Comparison of ENCODE assay signal across 11 cellular contexts in genomic region chr13:29743229-29743786, GRCh38.
DNase-seq lines count a peak whose midpoint lies in the region; FAIRE-seq and TF ChIP-seq lines count a peak whose summit lies in the region.
"Had no signal": no experiment of that assay in that cellular context is flagged by ENCODE, and none has a peak within 500 bp of the region (broad histone marks: within the 10 kb centered on the region; RNA-seq: fewer than 3 reads in every experiment).

No MANE protein-coding gene starts in this region.

- H3K27me3 ChIP-seq in GM23248 (replicated peaks; ENCODE audit: insufficient read depth) (no peaks in the 10 kb centered on the region), subcutaneous abdominal adipose tissue (ENCODE audit: control insufficient read depth in 5 of 5, insufficient read depth in 4 of 5, low read length in 5 of 5) (peaks cover 0 to 2% (median 0%) of the 10 kb centered on the region in 5 donors)

- intact Hi-C loops in kidney (cut with DNase I), result no loop called here
- intact Hi-C loops in posterior cingulate gyrus (cut with DNase I), result no loop called here

- peaks cover 5% of the 10 kb centered on the region for H3K27me3 Mint-ChIP-seq in brain
- peaks cover 11% of the 10 kb centered on the region for H3K27me3 Mint-ChIP-seq in T-helper 2 cell treated with Interferon-gamma antibody and Interleukin-4, amounts not matched to agents 5 μg/mL and 100 μg/mL, for 36 hours (ENCODE audit: low read depth)

- no peaks in the 10 kb centered on the region for H3K9me3 ChIP-seq in GM23248 (ENCODE audit: low read depth)
- no peaks in the 10 kb centered on the region for H3K9me3 ChIP-seq in kidney (ENCODE audit: control insufficient read depth in 1 of 2, low read length in 2 of 2)
- no peaks in the 10 kb centered on the region for H3K9me3 ChIP-seq in subcutaneous abdominal adipose tissue (ENCODE audit: control insufficient read depth in 5 of 5, low read length in 5 of 5)

- TF ChIP-seq CTCF in brain (conservative IDR thresholded peaks at IDR 0.05), result no peak
- TF ChIP-seq CTCF in kidney (IDR thresholded peaks at IDR 0.05; ENCODE audit: borderline replicate concordance, extremely low read depth, insufficient read depth), result no peak

- H3K4me1 ChIP-seq in GM23248 (ENCODE audit: insufficient read depth) (peaks cover 18% of the 10 kb centered on the region), kidney (ENCODE audit: control insufficient read depth in 1 of 2, insufficient read depth in 1 of 2, low read depth in 1 of 2, low read length in 2 of 2) (peaks cover 0 to 6% of the 10 kb centered on the region in 2 donors), subcutaneous abdominal adipose tissue (ENCODE audit: control insufficient read depth in 5 of 5, insufficient read depth in 5 of 5, low read length in 5 of 5) (peaks cover 0 to 12% (median 6%) of the 10 kb centered on the region in 5 donors)

- no peaks in the 10 kb centered on the region for H3K36me3 Mint-ChIP-seq in brain
- H3K36me3 Mint-ChIP-seq in T-helper 2 cell treated with Interferon-gamma antibody and Interleukin-4, amounts not matched to agents 5 μg/mL and 100 μg/mL, for 36 hours (ENCODE audit: low read depth), result no peaks in the 10 kb centered on the region

- WGBS in GM23248 (ENCODE audit: low coverage in 1 of 2, low lambda C conversion rate in 2 of 2, missing lambda C conversion rate in 2 of 2), 2 experiments, result 10 to 12% methylated on average over 15 of the region's 15 CpGs

- H3K79me2 ChIP-seq in GM23248 (ENCODE audit: insufficient read depth), result no peaks in the 10 kb centered on the region

- no peak for FAIRE-seq in kidney (lab: Jason Lieb, UNC)

- no peaks in the 10 kb centered on the region for H4K20me1 ChIP-seq in GM23248 (ENCODE audit: insufficient read depth)

- peak overlapping the region; percentile 4; the same call in 1 of the 2 replicates for H3K9ac ChIP-seq in GM23248
- no peak overlapping the region for H3K9ac ChIP-seq in kidney (ENCODE audit: low read length in 2 of 2)
- H3K9ac ChIP-seq in subcutaneous abdominal adipose tissue (ENCODE audit: low read length in 5 of 5), result peak overlapping the region in 1 of 5 donors; percentile 10

- H3K27ac Mint-ChIP-seq in brain, result peak overlapping the region in 3 of 5 experiments; percentile 67 to 92 (median 83)
- H3K27ac Mint-ChIP-seq in T-helper 2 cell treated with Interferon-gamma antibody and Interleukin-4, amounts not matched to agents 5 μg/mL and 100 μg/mL, for 36 hours, result no peak overlapping the region

- H3F3A ChIP-seq in GM23248 (ENCODE audit: insufficient read depth), result peaks cover 13% of the 10 kb centered on the region

- peak overlapping the region in 3 of 5 experiments; percentile 37 to 58 (median 49) for H3K4me3 Mint-ChIP-seq in brain
- H3K4me3 Mint-ChIP-seq in T-helper 2 cell treated with Interferon-gamma antibody and Interleukin-4, amounts not matched to agents 5 μg/mL and 100 μg/mL, for 36 hours, result no peak overlapping the region

- peak overlapping the region; percentile 57 for H2AFZ ChIP-seq in GM23248

- DNase-seq in GM23248 (peak; percentile 77), kidney (peak; percentile 75), posterior cingulate gyrus (no peak), NCI-H446 treated with DMSO at 0.1 percent for 48 hours (lab: John Stamatoyannopoulos, UW) (no peak)
- no peak for DNase-seq in T-helper 2 cell treated with Interferon-gamma antibody and Interleukin-4, amounts not matched to agents 5 μg/mL and 100 μg/mL, for 36 hours (ENCODE audit: low spot score)
- DNase-seq in stimulated activated CD4-positive, alpha-beta T cell treated with anti-CD3 and anti-CD28 coated beads, Interleukin-4, amount 100 ng/mL, for 4 hours, result no peak
- DNase-seq: cerebellar nuclear complex, GDM1, NCI-H345 had no signal

- in situ Hi-C loops in GM23248 (cut with MboI), result no loop called here

- H3K9me3 Mint-ChIP-seq in brain, result peaks cover 0 to 3% (median 0%) of the 10 kb centered on the region in 5 experiments
- H3K9me3 Mint-ChIP-seq in T-helper 2 cell treated with Interferon-gamma antibody and Interleukin-4, amounts not matched to agents 5 μg/mL and 100 μg/mL, for 36 hours, result no peaks in the 10 kb centered on the region

- H3K36me3 ChIP-seq in GM23248 (ENCODE audit: low read depth) (no peaks in the 10 kb centered on the region), kidney (ENCODE audit: control insufficient read depth in 1 of 2, insufficient read depth in 2 of 2, low read length in 2 of 2) (no peaks in the 10 kb centered on the region), subcutaneous abdominal adipose tissue (ENCODE audit: control insufficient read depth in 5 of 5, insufficient read depth in 5 of 5, low read length in 5 of 5) (no peaks in the 10 kb centered on the region)

- peak overlapping the region; percentile 32 for H3K4me2 ChIP-seq in GM23248 (ENCODE audit: unreplicated experiment)

- H3K4me1 Mint-ChIP-seq in brain, result peaks cover 15% of the 10 kb centered on the region
- H3K4me1 Mint-ChIP-seq in T-helper 2 cell treated with Interferon-gamma antibody and Interleukin-4, amounts not matched to agents 5 μg/mL and 100 μg/mL, for 36 hours (ENCODE audit: low read depth), result no peaks in the 10 kb centered on the region

- no peak overlapping the region for H3K4me3 ChIP-seq in GM23248
- H3K4me3 ChIP-seq in kidney (ENCODE audit: low read length in 2 of 2), result no peak overlapping the region
- peak overlapping the region in 4 of 5 donors; percentile 1 to 58 (median 11) for H3K4me3 ChIP-seq in subcutaneous abdominal adipose tissue (ENCODE audit: low read depth in 1 of 5, low read length in 5 of 5)

- H3K9me2 ChIP-seq in GM23248 (ENCODE audit: insufficient read depth), result no peaks in the 10 kb centered on the region

- H3K27ac ChIP-seq in GM23248 (peak overlapping the region; percentile 6; the same call in 1 of the 2 replicates), kidney (ENCODE audit: low read depth in 2 of 2, low read length in 2 of 2) (peak overlapping the region in 1 of 2 donors; percentile 56), subcutaneous abdominal adipose tissue (ENCODE audit: low read depth, low read length) (no peak overlapping the region)

Comparison
In these comparisons a context has a peak if more than half of its experiments do, and no peak if none do; other contexts are left out.
1. DNase-seq: peak in GM23248 (single experiment) and kidney (single experiment); none in T-helper 2 cell treated with Interferon-gamma antibody and Interleukin-4, amounts not matched to agents 5 μg/mL and 100 μg/mL, for 36 hours (single experiment), stimulated activated CD4-positive, alpha-beta T cell treated with anti-CD3 and anti-CD28 coated beads, Interleukin-4, amount 100 ng/mL, for 4 hours (0 of 2), posterior cingulate gyrus (0 of 10) and NCI-H446 treated with DMSO at 0.1 percent for 48 hours (single experiment).
2. H3K4me3 ChIP-seq: peak in subcutaneous abdominal adipose tissue (4 of 5); none in GM23248 (single experiment) and kidney (0 of 2).